25 cellular contexts compared by ENCODE assay signal in the genomic region with DNA sequence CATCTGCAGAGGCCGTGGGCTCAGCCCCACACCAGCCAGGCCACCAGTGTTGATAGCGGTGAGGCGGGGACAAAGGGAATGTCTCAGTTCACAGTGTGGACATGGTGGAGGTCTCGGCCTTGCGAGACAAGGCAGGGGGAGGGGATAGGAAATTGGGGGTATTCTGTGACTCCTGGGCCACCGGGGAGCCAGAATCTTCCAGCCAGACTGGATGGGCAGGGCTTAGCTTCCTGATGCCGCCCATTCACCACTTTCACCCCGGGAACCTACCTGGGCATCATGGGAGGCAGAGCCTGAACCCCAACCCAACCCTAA.
"Had no signal": no experiment of that assay in that cellular context is flagged by ENCODE, and none has a peak within 500 bp of the region (broad histone marks: within the 10 kb centered on the region; RNA-seq: fewer than 3 reads in every experiment).

No MANE protein-coding gene starts in this region.

- FAIRE-seq: colon, frontal cortex had no signal

- H3K27me3 ChIP-seq: adrenal gland, body of pancreas had no signal

- H3K9me3 ChIP-seq: adrenal gland, body of pancreas had no signal

- DNase-seq: activated CD4-positive, alpha-beta memory T cell treated with anti-CD3 and anti-CD28 coated beads, Interleukin-2, amount 10 ng/mL, durations not matched to agents 7 days and 5 days; activated CD4-positive, alpha-beta T cell treated with anti-CD3 and anti-CD28 coated beads for 1 hour; activated CD4-positive, alpha-beta T cell treated with anti-CD3 and anti-CD28 coated beads for 4 hours; activated CD4-positive, alpha-beta T cell treated with anti-CD3 and anti-CD28 coated beads, Interleukin-2, amount 10 ng/mL, durations not matched to agents 7 days and 5 days; activated CD4-positive, alpha-beta T cell treated with anti-CD3 and anti-CD28 coated beads, Interleukin-2, amount 50 U/mL, for 4 hours; activated CD8-positive, alpha-beta memory T cell treated with anti-CD3 and anti-CD28 coated beads, Interleukin-2, amount 50 U/mL, for 48 hours; activated naive CD4-positive, alpha-beta T cell treated with anti-CD3 and anti-CD28 coated beads for 36 hours; activated naive CD8-positive, alpha-beta T cell treated with anti-CD3 and anti-CD28 coated beads for 36 hours; activated naive CD8-positive, alpha-beta T cell treated with anti-CD3 and anti-CD28 coated beads, Interleukin-2, amount 50 U/mL, for 24 hours; activated T-cell treated with anti-CD3 and anti-CD28 coated beads for 4 hours; activated T-cell treated with anti-CD3 and anti-CD28 coated beads, Interleukin-2, amount 50 U/mL, for 24 hours; activated T-cell treated with anti-CD3 and anti-CD28 coated beads, Interleukin-2, amount 50 U/mL, for 72 hours; amygdala; body of pancreas; caudate nucleus; cortex of kidney; effector CD8-positive, alpha-beta T cell; foreskin fibroblast; T-helper 2 cell had no signal

- H3K36me3 ChIP-seq: adrenal gland had no signal

- H3K27ac ChIP-seq: adrenal gland, body of pancreas, VCaP had no signal

- H3K4me3 ChIP-seq: adrenal gland, body of pancreas had no signal

- ATAC-seq: activated naive CD8-positive, alpha-beta T cell treated with anti-CD3 and anti-CD28 coated beads, Interleukin-2, amount 50 U/mL, for 24 hours; activated T-cell treated with anti-CD3 and anti-CD28 coated beads, Interleukin-2, amount 50 U/mL, for 72 hours; body of pancreas; esophagus mucosa; WTC11 had no signal
